In the genomic region with DNA sequence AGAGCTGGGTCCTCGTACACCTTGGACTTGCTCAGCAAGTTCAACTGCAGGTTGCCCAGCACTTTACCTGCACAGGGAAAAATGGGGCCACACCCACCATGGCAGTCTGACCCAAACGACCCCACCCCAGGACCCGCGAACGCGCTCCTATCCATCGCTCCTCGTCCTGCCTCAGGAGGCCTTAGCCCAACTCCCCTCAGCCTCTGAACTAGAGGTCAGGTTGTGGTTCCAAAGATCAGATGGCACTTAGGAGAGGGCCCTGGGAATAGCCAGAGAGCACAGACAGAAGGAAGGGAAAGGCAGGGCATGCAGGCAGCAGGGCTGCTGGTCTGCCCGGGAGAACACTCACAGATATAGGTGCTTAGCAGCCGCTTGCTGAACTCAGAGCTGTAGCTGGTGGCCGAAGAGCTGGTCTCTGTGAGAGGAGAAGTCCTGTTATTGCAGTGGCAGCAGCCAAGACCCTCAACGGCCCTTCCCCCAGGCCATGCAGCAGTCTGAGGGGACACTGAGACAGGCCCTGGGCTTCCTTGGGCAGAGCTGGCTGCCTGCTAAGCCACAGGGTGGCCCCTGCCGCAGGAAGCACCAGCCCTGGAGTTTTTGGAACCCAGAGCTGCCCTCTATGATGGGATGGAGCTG, we compare ENCODE assay signal across 22 cellular contexts. TPM values are rescaled to one million over a fixed set of nuclear protein-coding genes. Genes with fewer than 3 reads are reported as not detected.
DNase-seq lines count a peak whose midpoint lies in the region; ATAC-seq and TF ChIP-seq lines count a peak whose summit lies in the region.
"Had no signal": no experiment of that assay in that cellular context is flagged by ENCODE, and none has a peak within 500 bp of the region (broad histone marks: within the 10 kb centered on the region; RNA-seq: fewer than 3 reads in every experiment).

No MANE protein-coding gene starts in this region.

- no peak overlapping the region for H2BK15ac ChIP-seq in H9 (ENCODE audit: low read depth, low read length)

- no peak overlapping the region for H3K9ac ChIP-seq in H9 (ENCODE audit: extremely low read depth, insufficient read length, low read length)

- POLR2A ChIA-PET in RWPE1 (lab: Yijun Ruan, JAX; ENCODE audit: low non-redundant PET), result no interaction called here

- no peak overlapping the region for H3K14ac ChIP-seq in H9 (ENCODE audit: insufficient read depth, low read length)

- TF ChIP-seq POLR2A in heart left ventricle (IDR thresholded peaks at IDR 0.05), result no peak

- no peak overlapping the region for H3K18ac ChIP-seq in H9 (ENCODE audit: insufficient read length, low read depth, low read length)

- intact Hi-C loops in cardiac septum (cut with DNase I), result no loop called here
- intact Hi-C loops in heart left ventricle (cut with DNase I), result no loop called here
- intact Hi-C loops in lower lobe of right lung (cut with DNase I), result no loop called here

- H3K4me3 Mint-ChIP-seq in H9, result no peak overlapping the region
- H3K4me3 Mint-ChIP-seq: CD4-positive, CD25-positive, alpha-beta regulatory T cell had no signal

- H3K4me2 ChIP-seq in H9 (ENCODE audit: insufficient read depth, insufficient read length, low read length), result no peak overlapping the region

- no peaks in the 10 kb centered on the region for H3K27me3 ChIP-seq in heart left ventricle
- H3K27me3 ChIP-seq in lower lobe of right lung (ENCODE audit: low read depth), result no peaks in the 10 kb centered on the region
- H3K27me3 ChIP-seq in H9 (ENCODE audit: insufficient read depth, low read length), result no peaks in the 10 kb centered on the region
- H3K27me3 ChIP-seq: MG63 had no signal

- H2BK12ac ChIP-seq in H9 (ENCODE audit: insufficient read length, low read depth, low read length), result no peak overlapping the region

- peaks cover 7 to 8% of the 10 kb centered on the region in 2 experiments for H3K4me1 Mint-ChIP-seq in H9

- 87 to 93% (median 93%) methylated on average over 9 to 13 of the region's 13 CpGs for WGBS in heart left ventricle, 4 donors
- WGBS in H9 (ENCODE audit: extremely low coverage, insufficient read length, low lambda C conversion rate), result no CpG with 5 or more reads among the region's 13 CpGs

- no peak overlapping the region for H2AK5ac ChIP-seq in H9 (ENCODE audit: insufficient read length, low read length)

- H3K36me3 ChIP-seq in heart left ventricle (peaks cover 0 to 85% (median 80%) of the 10 kb centered on the region in 9 donors), lower lobe of right lung (peaks cover 91% of the 10 kb centered on the region)

- H3K9me3 Mint-ChIP-seq in H9, result no peaks in the 10 kb centered on the region

- H4K5ac ChIP-seq in H9 (ENCODE audit: insufficient read length, low read depth, low read length), result no peak overlapping the region

- H3K56ac ChIP-seq in H9 (ENCODE audit: insufficient read length, low read depth, low read length), result no peak overlapping the region

- H2BK120ac ChIP-seq in H9 (ENCODE audit: low read depth, low read length, poor library complexity, severe bottlenecking), result no peak overlapping the region

- CTCF ChIA-PET in RWPE1 (lab: Yijun Ruan, JAX), result interaction anchor here (0.6 kb wide), 1 partner anchor 22 kb away, joined by 3 read pairs; no protein-coding TSS in a partner anchor

- H4K8ac ChIP-seq in H9 (replicated peaks; ENCODE audit: insufficient read length, low read depth, low read length), result no peak overlapping the region

- DNase-seq in cardiac septum (ENCODE audit: low spot score) (peak; percentile 63), heart left ventricle (no peak), RWPE1 (ENCODE audit: low spot score) (no peak), lower lobe of right lung (peak; percentile 34), kidney glomerular epithelial cell (lab: John Stamatoyannopoulos, UW) (no peak), H9 (no peak), NCI-H128 (lab: John Stamatoyannopoulos, UW; ENCODE audit: unreplicated experiment) (no peak)
- DNase-seq: CD4-positive, CD25-positive, alpha-beta regulatory T cell; COR-L47; MG63; NCI-H1048; NCI-H1436; NCI-H187 treated with DMSO at 0.1 percent for 48 hours; NCI-H2107; NCI-H2227 treated with DMSO at 0.1 percent for 48 hours; NCI-H510A; NCI-H748 treated with DMSO at 0.1 percent for 48 hours had no signal

- no peak overlapping the region for H2BK5ac ChIP-seq in H9 (ENCODE audit: insufficient read length, low read length)

- peaks cover 18 to 78% (median 64%) of the 10 kb centered on the region in 3 experiments; a peak in 6 of 7 replicates for H3K36me3 Mint-ChIP-seq in H9 (ENCODE audit: insufficient read depth in 1 of 3, low read depth in 3 of 3)

- H3K27ac Mint-ChIP-seq in H9, result peak overlapping the region in 1 of 3 experiments; percentile 77; a peak in 1 of 7 replicates

- no peak overlapping the region for H3K27ac ChIP-seq in heart left ventricle
- peak overlapping the region; percentile 2 for H3K27ac ChIP-seq in RWPE1
- H3K27ac ChIP-seq in lower lobe of right lung, result no peak overlapping the region
- no peak overlapping the region for H3K27ac ChIP-seq in H9 (ENCODE audit: insufficient read length, low read depth, low read length)

- TF ChIP-seq CTCF in heart left ventricle (IDR thresholded peaks at IDR 0.05) (no peak), RWPE1 (conservative IDR thresholded peaks at IDR 0.05; ENCODE audit: low read depth) (no peak), lower lobe of right lung (IDR thresholded peaks at IDR 0.05) (no peak), H9 (conservative IDR thresholded peaks at IDR 0.05) (no peak)

- no peak overlapping the region for H3K23ac ChIP-seq in H9 (ENCODE audit: insufficient read length, low read depth, low read length)

- H4K20me1 ChIP-seq in H9 (ENCODE audit: control insufficient read depth, insufficient read depth, insufficient read length), result no peaks in the 10 kb centered on the region

- H3K23me2 ChIP-seq in H9 (ENCODE audit: insufficient read length, low read depth, low read length, poor library complexity, severe bottlenecking), result no peaks in the 10 kb centered on the region

- ATAC-seq in heart left ventricle (no peak), lower lobe of right lung (no peak)

- H2BK20ac ChIP-seq in H9 (ENCODE audit: low read depth, low read length, poor library complexity, severe bottlenecking), result no peak overlapping the region

- H2AFZ ChIP-seq in H9 (ENCODE audit: low read length), result no peak overlapping the region

- no peak overlapping the region for H4K91ac ChIP-seq in H9 (ENCODE audit: insufficient read length, low read depth, low read length)

- no peaks in the 10 kb centered on the region for H3K79me1 ChIP-seq in H9 (ENCODE audit: insufficient read depth, low read depth, low read length, poor library complexity, severe bottlenecking)

- no peaks in the 10 kb centered on the region; the same call in 1 of the 2 replicates for H3K27me3 Mint-ChIP-seq in H9 (ENCODE audit: low read depth)

- H3K4me3 ChIP-seq in heart left ventricle, result no peak overlapping the region
- H3K4me3 ChIP-seq in lower lobe of right lung, result no peak overlapping the region
- H3K4me3 ChIP-seq: MG63 had no signal

- H3K4me1 ChIP-seq in heart left ventricle, result peaks cover 0 to 7% (median 0%) of the 10 kb centered on the region in 12 donors
- no peaks in the 10 kb centered on the region for H3K4me1 ChIP-seq in lower lobe of right lung
- H3K4me1 ChIP-seq in H9 (ENCODE audit: insufficient read depth, low read length), result no peaks in the 10 kb centered on the region

- H3K9me3 ChIP-seq in heart left ventricle (no peaks in the 10 kb centered on the region), lower lobe of right lung (no peaks in the 10 kb centered on the region), H9 (ENCODE audit: control insufficient read depth, low read depth, low read length) (no peaks in the 10 kb centered on the region)
- H3K9me3 ChIP-seq: MG63 had no signal

- no peak overlapping the region for H3K4ac ChIP-seq in H9 (ENCODE audit: low read depth, low read length)

- H3T11ph ChIP-seq in H9 (ENCODE audit: low read length), result no peak overlapping the region

- H3K79me2 ChIP-seq in H9 (ENCODE audit: insufficient read depth, low read length), result no peaks in the 10 kb centered on the region

RNA-seq across cellular contexts. Expression of gene ZACN, which starts 6.9 kb away (rescaled TPM):
- total RNA-seq in cardiac septum, result not detected
- total RNA-seq in heart left ventricle, result under 1 TPM in 1 of 9 donors, not detected in 8; 0.13 TPM
- polyA plus RNA-seq in heart left ventricle, result 1 to 10 TPM in 1 of 2 donors, under 1 TPM in 1; 0.51 to 1.5 TPM
- not detected for total RNA-seq in lower lobe of right lung
- 0.09 and 0.31 TPM in 2 replicates for total RNA-seq in H9 (2021)
- total RNA-seq: A673, Daoy, LHCN-M2 had no signal
- polyA plus RNA-seq: H1 had no signal

RNA-seq across cellular contexts. Expression of gene GALR2, which starts 11.3 kb away (rescaled TPM):
- total RNA-seq in cardiac septum (not detected), heart left ventricle (not detected), lower lobe of right lung (not detected), H9 (2021) (0.79 and 0.81 TPM in 2 replicates)
- under 1 TPM in 1 of 2 donors, not detected in 1; 0.18 TPM for polyA plus RNA-seq in heart left ventricle
- total RNA-seq: A673, Daoy, LHCN-M2 had no signal
- polyA plus RNA-seq: BJ had no signal

RNA-seq across cellular contexts. Expression of gene SRP68, which starts 13.5 kb away (rescaled TPM):
- 53.9 TPM for total RNA-seq in cardiac septum
- 10 to 100 TPM; 33.2 to 66.8 (median 59.4) TPM for total RNA-seq in heart left ventricle
- polyA plus RNA-seq in heart left ventricle, result 10 to 100 TPM; 26.8 to 80.0 TPM
- total RNA-seq in lower lobe of right lung, result 65.0 TPM
- total RNA-seq in H9 (2021), result 85.1 and 86.1 TPM in 2 replicates

RNA-seq across cellular contexts. Expression of gene EXOC7, which starts 17.7 kb away (rescaled TPM):
- 86.9 TPM for total RNA-seq in cardiac septum
- 100 to 1,000 TPM in 1 of 9 donors, 10 to 100 TPM in 8; 64.4 to 107 (median 80.5) TPM for total RNA-seq in heart left ventricle
- polyA plus RNA-seq in heart left ventricle, result 10 to 100 TPM; 39.7 to 62.5 TPM
- total RNA-seq in lower lobe of right lung, result 118 TPM
- 160 and 162 TPM in 2 replicates for total RNA-seq in H9 (2021)

RNA-seq across cellular contexts. Expression of gene FOXJ1, which starts 55.2 kb away (rescaled TPM):
- total RNA-seq in cardiac septum (not detected), heart left ventricle (not detected), lower lobe of right lung (21.5 TPM), H9 (2021) (3.7 and 4.0 TPM in 2 replicates)
- polyA plus RNA-seq in heart left ventricle, result not detected
- total RNA-seq: Daoy, LHCN-M2 had no signal
- polyA plus RNA-seq: BJ had no signal

Comparison
In these comparisons a context has a peak if more than half of its experiments do, and no peak if none do; other contexts are left out.
1. DNase-seq: peak in cardiac septum (single experiment) and lower lobe of right lung (single experiment); none in heart left ventricle (0 of 5), RWPE1 (single experiment), kidney glomerular epithelial cell (single experiment), H9 (single experiment) and NCI-H128 (single experiment).